ENCODE assay signal across 30 cellular contexts in the genomic region with DNA sequence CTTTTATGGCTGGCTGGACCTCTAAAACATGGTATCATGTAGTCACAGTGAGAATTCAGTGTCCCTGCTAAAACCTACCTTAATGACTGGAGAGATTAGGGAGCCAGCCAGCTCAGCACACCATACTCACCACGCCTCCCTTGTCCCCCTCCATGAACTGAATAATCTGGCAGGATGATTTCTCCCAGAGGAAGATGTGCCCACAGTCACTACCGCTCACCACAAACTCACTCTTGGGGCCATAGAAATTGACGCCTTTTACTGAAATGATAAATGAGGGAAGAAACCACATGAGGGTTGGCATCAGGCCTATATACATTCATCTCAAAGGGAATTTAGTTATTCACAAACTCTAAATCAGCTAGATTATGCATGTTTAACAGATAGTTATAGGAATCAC. TPM values are rescaled to one million over a fixed set of nuclear protein-coding genes. Genes with fewer than 3 reads are reported as not detected.
"Had no signal": no experiment of that assay in that cellular context is flagged by ENCODE, and none has a peak within 500 bp of the region (broad histone marks: within the 10 kb centered on the region; RNA-seq: fewer than 3 reads in every experiment).

No MANE protein-coding gene starts in this region.

- H3K9me3 Mint-ChIP-seq: mesothelial cell of epicardium; naive B cell; natural killer cell treated with Interleukin-12 subunit alpha and Interleukin-12 subunit beta and Interleukin-15 and Interleukin-18, amount 100 ng/mL, for 72 hours; neural progenitor cell; stimulated activated naive CD8-positive, alpha-beta T cell treated with anti-CD3 and anti-CD28 coated beads, Interleukin-15, amount 100 ng/mL, for 72 hours; type B pancreatic cell had no signal

- DNase-seq: dorsolateral prefrontal cortex; effector CD4-positive, alpha-beta T cell; foreskin keratinocyte; heart left ventricle; kidney; mesenchymal stem cell; mucosa of descending colon; naive B cell; right lobe of liver; small intestine; stimulated activated CD4-positive, alpha-beta T cell treated with anti-CD3 and anti-CD28 coated beads, Interleukin-15, amount 100 ng/mL, for 24 hours; stimulated activated CD4-positive, alpha-beta T cell treated with anti-CD3 and anti-CD28 coated beads, Interleukin-2, amount 100 ng/mL, for 48 hours; stimulated activated naive CD4-positive, alpha-beta T cell; stimulated activated naive CD8-positive, alpha-beta T cell treated with anti-CD3 and anti-CD28 coated beads, Interleukin-15, amount 100 ng/mL, for 72 hours; thyroid gland had no signal

- H3K79me2 ChIP-seq: hepatocyte, parathyroid adenoma had no signal

- H3K27ac ChIP-seq: esophagus muscularis mucosa, foreskin keratinocyte, gastroesophageal sphincter, heart left ventricle, hepatocyte, neural progenitor cell, parathyroid adenoma, right lobe of liver had no signal

- H3K27ac Mint-ChIP-seq: mesothelial cell of epicardium; natural killer cell treated with Interleukin-12 subunit alpha and Interleukin-12 subunit beta and Interleukin-15 and Interleukin-18, amount 100 ng/mL, for 72 hours; neural progenitor cell; progenitor cell of endocrine pancreas; type B pancreatic cell had no signal

- H3K36me3 ChIP-seq: neural progenitor cell had no signal

- H3K4me3 Mint-ChIP-seq: mesothelial cell of epicardium; naive B cell; natural killer cell treated with Interleukin-12 subunit alpha and Interleukin-12 subunit beta and Interleukin-15 and Interleukin-18, amount 100 ng/mL, for 72 hours; neural progenitor cell; stimulated activated naive CD8-positive, alpha-beta T cell treated with anti-CD3 and anti-CD28 coated beads, Interleukin-15, amount 100 ng/mL, for 72 hours; type B pancreatic cell had no signal

- H3K4me3 ChIP-seq: dorsolateral prefrontal cortex, esophagus muscularis mucosa, gastroesophageal sphincter, heart left ventricle, hepatocyte, lung, mucosa of descending colon, neural progenitor cell, right lobe of liver, thyroid gland had no signal

- H3K4me1 Mint-ChIP-seq: mesothelial cell of epicardium; naive B cell; stimulated activated naive CD8-positive, alpha-beta T cell treated with anti-CD3 and anti-CD28 coated beads, Interleukin-15, amount 100 ng/mL, for 72 hours had no signal

- H3K27me3 Mint-ChIP-seq: naive B cell; natural killer cell treated with Interleukin-12 subunit alpha and Interleukin-12 subunit beta and Interleukin-15 and Interleukin-18, amount 100 ng/mL, for 72 hours; progenitor cell of endocrine pancreas; stimulated activated naive CD8-positive, alpha-beta T cell treated with anti-CD3 and anti-CD28 coated beads, Interleukin-15, amount 100 ng/mL, for 72 hours; type B pancreatic cell had no signal

- H2AFZ ChIP-seq: hepatocyte, neural progenitor cell, parathyroid adenoma had no signal

- H3K4me2 ChIP-seq: hepatocyte, neural progenitor cell had no signal

- H3K9me3 ChIP-seq: esophagus muscularis mucosa, gastroesophageal sphincter, heart left ventricle, mucosa of descending colon, right lobe of liver, thyroid gland had no signal

- H3K27me3 ChIP-seq: dorsolateral prefrontal cortex, esophagus muscularis mucosa, foreskin keratinocyte, gastroesophageal sphincter, heart left ventricle, hepatocyte, neural progenitor cell, right lobe of liver, thyroid gland had no signal

- H3K36me3 Mint-ChIP-seq: natural killer cell treated with Interleukin-12 subunit alpha and Interleukin-12 subunit beta and Interleukin-15 and Interleukin-18, amount 100 ng/mL, for 72 hours had no signal

- ATAC-seq: foreskin keratinocyte; gastroesophageal sphincter; heart left ventricle; left lobe of liver; mucosa of descending colon; natural killer cell treated with Interleukin-12 subunit alpha and Interleukin-12 subunit beta and Interleukin-15 and Interleukin-18, amount 100 ng/mL, for 72 hours; right lobe of liver; stimulated activated naive CD8-positive, alpha-beta T cell treated with anti-CD3 and anti-CD28 coated beads, Interleukin-15, amount 100 ng/mL, for 72 hours had no signal

- FAIRE-seq: colon, endothelial cell of umbilical vein, kidney, small intestine had no signal

- H3K9ac ChIP-seq: neural progenitor cell, parathyroid adenoma had no signal

RNA-seq across cellular contexts. Expression of a gene that starts 32.1 kb away (rescaled TPM):
- total RNA-seq: endothelial cell of umbilical vein; epithelial cell of proximal tubule; foreskin keratinocyte; hepatocyte; left lobe of liver; liver; natural killer cell treated with Interleukin-12 subunit alpha and Interleukin-12 subunit beta and Interleukin-15 and Interleukin-18, amount 100 ng/mL, for 72 hours; progenitor cell of endocrine pancreas; thyroid gland had no signal
- polyA plus RNA-seq: endothelial cell of umbilical vein, foreskin keratinocyte, liver had no signal
